ENCODE assay signal across 8 cellular contexts in the genomic region with DNA sequence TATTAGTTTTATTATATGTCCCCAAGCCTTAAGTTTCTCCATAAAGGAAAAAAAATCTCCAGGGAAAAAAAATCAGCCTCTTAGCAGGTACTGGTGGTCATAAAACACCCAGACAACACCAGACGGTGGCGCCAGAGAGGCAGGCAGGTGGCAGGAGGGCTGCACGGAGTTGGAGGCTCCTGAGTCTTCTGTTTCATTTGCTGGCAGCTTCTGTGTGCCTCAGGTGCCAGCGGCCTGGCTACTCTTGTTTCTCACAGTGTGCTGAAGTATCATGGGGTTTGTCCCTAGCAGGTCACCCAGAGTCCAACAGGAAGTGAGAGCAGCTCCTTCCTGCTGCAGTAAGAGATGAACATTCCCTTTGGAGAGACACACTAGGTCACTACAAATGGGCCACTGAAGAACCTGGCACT.
A peak's percentile ranks its signal among the peaks of the same experiment; 100 is the strongest.
DNase-seq lines count a peak whose midpoint lies in the region; ATAC-seq and TF ChIP-seq lines count a peak whose summit lies in the region.

No MANE protein-coding gene starts in this region.

- H3K36me3 ChIP-seq in DND-41 (ENCODE audit: insufficient read depth, low read length): no peaks in the 10 kb centered on the region
- no peaks in the 10 kb centered on the region for H3K36me3 ChIP-seq in Panc1 (ENCODE audit: control insufficient read depth, insufficient read depth, low read length)
- no peaks in the 10 kb centered on the region for H3K36me3 ChIP-seq in neuronal stem cell (replicated peaks in 1 of 2; ENCODE audit: control insufficient read depth in 2 of 2, insufficient read depth in 2 of 2, low read length in 2 of 2)

- no peak overlapping the region for H3K27ac ChIP-seq in DND-41 (ENCODE audit: low read length)
- peak overlapping the region; percentile 95 for H3K27ac ChIP-seq in Panc1 (ENCODE audit: low read length)
- H3K27ac ChIP-seq in neuronal stem cell (replicated peaks; ENCODE audit: low read length): no peak overlapping the region
- H3K27ac ChIP-seq in substantia nigra (ENCODE audit: low read depth, low read length, poor library complexity, severe bottlenecking): no peak overlapping the region

- POLR2A ChIA-PET in Panc1 (lab: Charles Lee): interaction anchor here (1.2 to 1.6 kb wide), 2 partner anchors 11 to 124 kb away, joined by 5 to 19 read pairs; a partner anchor contains a TSS

- H2BK120ac ChIP-seq in neuronal stem cell (ENCODE audit: low read depth, low read length): no peak overlapping the region

- intact Hi-C loops in Panc1 (cut with micrococcal nuclease; ENCODE audit: unreplicated experiment): loop anchor here (1.0 to 5.0 kb wide), 3 partner anchors 86 to 199 kb away; a partner anchor contains a TSS

- H3K79me1 ChIP-seq in neuronal stem cell (ENCODE audit: low read depth, low read length): no peaks in the 10 kb centered on the region

- no peak overlapping the region for H4K91ac ChIP-seq in neuronal stem cell (ENCODE audit: low read depth, low read length, poor library complexity)

- H2BK15ac ChIP-seq in neuronal stem cell (ENCODE audit: low read length): peak overlapping the region; percentile 25

- TF ChIP-seq CTCF in DND-41 (IDR thresholded peaks at IDR 0.05; ENCODE audit: borderline replicate concordance, extremely low read depth, low read length, poor library complexity, severe bottlenecking) (peak; percentile 91), Panc1 (IDR thresholded peaks at IDR 0.05) (peak; percentile 96), fibroblast of the aortic adventitia (IDR thresholded peaks at IDR 0.05; ENCODE audit: insufficient read depth, low read length) (peak; percentile 91)

- no peaks in the 10 kb centered on the region for H4K20me1 ChIP-seq in DND-41 (ENCODE audit: insufficient read depth, low read length)

- DNase-seq in DND-41: peak; percentile 87
- peak; percentile 75 for DNase-seq in KBM-7
- peak; percentile 71 for DNase-seq in Panc1 (ENCODE audit: low read depth, low spot score)
- peak; percentile 90 to 92 for DNase-seq in activated T-cell treated with anti-CD3 and anti-CD28 coated beads, Interleukin-2, amount 50 U/mL, for 48 hours
- peak; percentile 91 for DNase-seq in fibroblast of the aortic adventitia (ENCODE audit: low read depth)
- peak; percentile 71 for DNase-seq in neuronal stem cell (ENCODE audit: low spot score)
- peak in 35 of 49 donors; percentile 5 to 67 (median 30) for DNase-seq in substantia nigra (lab: John Stamatoyannopoulos, UW)

- H3K18ac ChIP-seq in neuronal stem cell (ENCODE audit: low read length): no peak overlapping the region

- in situ Hi-C loops in KBM-7 (cut with MboI; ENCODE audit: low pct_unique_long_range_greater_than_20kb, low sequenced_read_pairs) (loop anchor here (25.0 kb wide), 2 partner anchors 551 to 776 kb away; no protein-coding TSS in a partner anchor), Panc1 (cut with HindIII; ENCODE audit: low pct_unique_long_range_greater_than_20kb, low sequenced_read_pairs) (no loop called here)

- no peak overlapping the region for H3K4me3 ChIP-seq in DND-41 (ENCODE audit: low read depth in 1 of 2, low read length in 2 of 2)
- H3K4me3 ChIP-seq in Panc1 (ENCODE audit: low read depth in 2 of 2, low read length in 2 of 2): 0 out of 4 replicates have a peak overlapping the region, but pooled peaks of 1 of the 2 experiments have one; percentile 15
- H3K4me3 ChIP-seq in fibroblast of the aortic adventitia (ENCODE audit: low read depth, low read length): no peak overlapping the region
- H3K4me3 ChIP-seq in neuronal stem cell (ENCODE audit: low read length in 2 of 2): no peak overlapping the region

- H2AK5ac ChIP-seq in neuronal stem cell (ENCODE audit: low read depth, low read length): no peak overlapping the region

- H3K27me3 ChIP-seq in DND-41 (ENCODE audit: insufficient read depth, low read length, poor library complexity): no peaks in the 10 kb centered on the region
- no peaks in the 10 kb centered on the region for H3K27me3 ChIP-seq in Panc1 (ENCODE audit: control insufficient read depth, insufficient read depth, low read length)
- H3K27me3 ChIP-seq in neuronal stem cell (ENCODE audit: control insufficient read depth in 3 of 3, insufficient read depth in 3 of 3, low read depth in 1 of 3, low read length in 3 of 3): peaks cover 0 to 4% (median 0%) of the 10 kb centered on the region in 3 experiments

- ATAC-seq in DND-41 (ENCODE audit: insufficient read depth, low read depth): peak; percentile 97
- peak; percentile 90 for ATAC-seq in GM21717 (IDR thresholded peaks at IDR 0.05; ENCODE audit: unreplicated experiment)
- ATAC-seq in Panc1: peak; percentile 89

- H3K23ac ChIP-seq in neuronal stem cell (ENCODE audit: low read depth, low read length, poor library complexity): no peak overlapping the region

- no TSS peak for BruUV-seq in Panc1 (replicated peaks; lab: Mats Ljungman, UMichigan)

- H3K4me2 ChIP-seq in DND-41 (ENCODE audit: insufficient read depth, low read length) (peak overlapping the region; percentile 15; the same call in 1 of the 2 replicates), neuronal stem cell (ENCODE audit: insufficient read depth, low read length, poor library complexity, severe bottlenecking) (no peak overlapping the region)

- no CpG with 5 or more reads among the region's 4 CpGs for WGBS in neuronal stem cell (ENCODE audit: extremely low coverage in 2 of 2, insufficient read length in 2 of 2, insufficient replicate concordance in 1 of 2), 2 donors

- H3K4ac ChIP-seq in neuronal stem cell (ENCODE audit: low read length): no peak overlapping the region

- H3K9me3 ChIP-seq in DND-41 (ENCODE audit: insufficient read depth, low read length, severe bottlenecking): no peaks in the 10 kb centered on the region
- no peaks in the 10 kb centered on the region for H3K9me3 ChIP-seq in Panc1 (ENCODE audit: control insufficient read depth, insufficient read depth, low read depth, low read length)
- no peaks in the 10 kb centered on the region for H3K9me3 ChIP-seq in neuronal stem cell (replicated peaks in 1 of 2; ENCODE audit: control insufficient read depth in 2 of 2, insufficient read depth in 1 of 2, low read depth in 1 of 2, low read length in 2 of 2)

- no peak overlapping the region for H4K8ac ChIP-seq in neuronal stem cell (ENCODE audit: low read depth, low read length)

- H3K9ac ChIP-seq in DND-41 (ENCODE audit: low read depth, low read length) (no peak overlapping the region), neuronal stem cell (ENCODE audit: low read depth, low read length, poor library complexity) (no peak overlapping the region)

- peaks cover 3% of the 10 kb centered on the region for H3K4me1 ChIP-seq in DND-41 (ENCODE audit: insufficient read depth, low read length)
- peaks cover 38% of the 10 kb centered on the region for H3K4me1 ChIP-seq in Panc1 (ENCODE audit: control insufficient read depth, insufficient read depth, low read length)
- peaks cover 0 to 1% of the 10 kb centered on the region in 2 donors for H3K4me1 ChIP-seq in neuronal stem cell (ENCODE audit: control insufficient read depth in 2 of 2, insufficient read depth in 1 of 2, low read depth in 1 of 2, low read length in 2 of 2)

- H3K14ac ChIP-seq in neuronal stem cell (ENCODE audit: low read length): no peak overlapping the region

- H2BK5ac ChIP-seq in neuronal stem cell (ENCODE audit: low read length): no peak overlapping the region

- H2AFZ ChIP-seq in DND-41 (ENCODE audit: low read depth, low read length) (0 out of 2 replicates have a peak overlapping the region, but pooled peaks have one; percentile 55), neuronal stem cell (ENCODE audit: low read length) (peak overlapping the region; percentile 52)

- CTCF ChIA-PET in Panc1 (lab: Charles Lee): interaction anchor here (0.5 to 1.5 kb wide), 5 partner anchors 8 to 199 kb away, joined by 3 to 9 read pairs (median 5); a partner anchor contains a TSS

- no peaks in the 10 kb centered on the region for H3K79me2 ChIP-seq in DND-41 (ENCODE audit: insufficient read depth, low read length)

- H2BK12ac ChIP-seq in neuronal stem cell (ENCODE audit: low read length): no peak overlapping the region

Comparison
In these comparisons a context has a peak if more than half of its experiments do, and no peak if none do; other contexts are left out.
1. DNase-seq: peak in every context shown above with its lines; median percentile 91 in activated T-cell treated with anti-CD3 and anti-CD28 coated beads, Interleukin-2, amount 50 U/mL, for 48 hours; 91 in fibroblast of the aortic adventitia; 87 in DND-41; 75 in KBM-7; 71 in Panc1; 71 in neuronal stem cell; 30 in substantia nigra.